Comparison of ENCODE assay signal across 29 cellular contexts in the genomic region with DNA sequence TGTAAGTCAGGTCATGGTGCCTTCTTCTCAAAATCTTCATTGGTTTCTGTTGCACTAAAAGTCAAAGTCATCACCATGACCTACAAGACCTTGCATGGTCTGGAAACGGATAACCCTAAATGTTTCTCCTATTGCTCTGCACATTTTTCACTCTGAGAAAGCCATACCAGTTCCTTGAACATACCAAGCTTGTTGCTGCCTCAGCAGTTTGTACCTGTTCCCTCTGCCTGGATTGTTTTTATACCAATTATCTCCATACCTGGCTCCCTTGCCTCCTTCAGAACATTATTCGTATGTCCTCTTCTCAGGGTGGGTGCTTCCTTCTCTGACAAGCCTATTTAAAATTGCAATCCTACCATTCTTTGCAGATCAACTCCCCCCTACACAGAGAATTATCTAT.
"Had no signal": no experiment of that assay in that cellular context is flagged by ENCODE, and none has a peak within 500 bp of the region (broad histone marks: within the 10 kb centered on the region; RNA-seq: fewer than 3 reads in every experiment).

No MANE protein-coding gene starts in this region.

- H3K4me1 ChIP-seq: pancreas, prostate gland, spleen, suprapubic skin, testis, tibial artery, transverse colon, upper lobe of right lung, uterus had no signal

- H3K27ac ChIP-seq: neutrophil, pancreas, prostate gland, skin epidermis, spleen, suprapubic skin, testis, tibial artery, transverse colon, upper lobe of right lung, uterus had no signal

- ATAC-seq: naive thymus-derived CD8-positive, alpha-beta T cell; natural killer cell treated with Interleukin-12 subunit alpha and Interleukin-12 subunit beta and Interleukin-15 and Interleukin-18, amount 100 ng/mL, for 72 hours; pancreas; right cardiac atrium; sciatic nerve; stimulated activated memory B cell treated with anti-CD40 and anti-IgM and Interleukin-4, amounts not matched to agents 10 μg/mL and 1 μg/mL and 100 μg/mL, for 72 hours; stimulated activated naive CD8-positive, alpha-beta T cell treated with anti-CD3 and anti-CD28 coated beads, Interleukin-15, amount 100 ng/mL, for 72 hours; stimulated activated naive CD8-positive, alpha-beta T cell treated with anti-CD3 and anti-CD28 coated beads, Interleukin-15, Interleukin-2, amounts not matched to agents 100 U/mL and 50 U/mL, for 24 hours; upper lobe of right lung had no signal

- H3K36me3 ChIP-seq: neutrophil, pancreas, prostate gland, spleen, suprapubic skin, tibial artery, transverse colon, upper lobe of right lung had no signal

- H3K27me3 Mint-ChIP-seq: naive thymus-derived CD8-positive, alpha-beta T cell; natural killer cell treated with Interleukin-12 subunit alpha and Interleukin-12 subunit beta and Interleukin-15 and Interleukin-18, amount 100 ng/mL, for 72 hours; stimulated activated memory B cell treated with anti-CD40 and anti-IgM and Interleukin-4, amounts not matched to agents 10 μg/mL and 1 μg/mL and 100 μg/mL, for 72 hours; stimulated activated naive CD8-positive, alpha-beta T cell treated with anti-CD3 and anti-CD28 coated beads, Interleukin-15, amount 100 ng/mL, for 72 hours; type B pancreatic cell had no signal

- FAIRE-seq: pancreas had no signal

- H3K4me1 Mint-ChIP-seq: naive thymus-derived CD8-positive, alpha-beta T cell; nephron progenitor cell; neural crest cell; stimulated activated memory B cell treated with anti-CD40 and anti-IgM and Interleukin-4, amounts not matched to agents 10 μg/mL and 1 μg/mL and 100 μg/mL, for 72 hours; stimulated activated naive CD8-positive, alpha-beta T cell treated with anti-CD3 and anti-CD28 coated beads, Interleukin-15, amount 100 ng/mL, for 72 hours had no signal

- H3K36me3 Mint-ChIP-seq: naive thymus-derived CD8-positive, alpha-beta T cell; natural killer cell treated with Interleukin-12 subunit alpha and Interleukin-12 subunit beta and Interleukin-15 and Interleukin-18, amount 100 ng/mL, for 72 hours; stimulated activated memory B cell treated with anti-CD40 and anti-IgM and Interleukin-4, amounts not matched to agents 10 μg/mL and 1 μg/mL and 100 μg/mL, for 72 hours; type B pancreatic cell had no signal

- H3K4me3 Mint-ChIP-seq: naive thymus-derived CD8-positive, alpha-beta T cell; natural killer cell treated with Interleukin-12 subunit alpha and Interleukin-12 subunit beta and Interleukin-15 and Interleukin-18, amount 100 ng/mL, for 72 hours; nephron progenitor cell; neural crest cell; stimulated activated memory B cell treated with anti-CD40 and anti-IgM and Interleukin-4, amounts not matched to agents 10 μg/mL and 1 μg/mL and 100 μg/mL, for 72 hours; stimulated activated naive CD8-positive, alpha-beta T cell treated with anti-CD3 and anti-CD28 coated beads, Interleukin-15, amount 100 ng/mL, for 72 hours; type B pancreatic cell had no signal

- H3K4me2 ChIP-seq: smooth muscle cell had no signal

- H3K9me3 ChIP-seq: neutrophil, pancreas, prostate gland, suprapubic skin, testis, tibial artery, transverse colon, upper lobe of right lung, uterus had no signal

- H3K27ac Mint-ChIP-seq: naive thymus-derived CD8-positive, alpha-beta T cell; natural killer cell treated with Interleukin-12 subunit alpha and Interleukin-12 subunit beta and Interleukin-15 and Interleukin-18, amount 100 ng/mL, for 72 hours; nephron progenitor cell; stimulated activated memory B cell treated with anti-CD40 and anti-IgM and Interleukin-4, amounts not matched to agents 10 μg/mL and 1 μg/mL and 100 μg/mL, for 72 hours; stimulated activated naive CD8-positive, alpha-beta T cell treated with anti-CD3 and anti-CD28 coated beads, Interleukin-15, amount 100 ng/mL, for 72 hours; type B pancreatic cell had no signal

- H3K27me3 ChIP-seq: neutrophil, pancreas, spleen, suprapubic skin, testis, tibial artery, transverse colon, upper lobe of right lung, uterus had no signal

- H3K9me3 Mint-ChIP-seq: nephron progenitor cell, neural crest cell, type B pancreatic cell had no signal

- H3K4me3 ChIP-seq: pancreas, prostate gland, skin epidermis, smooth muscle cell, spleen, suprapubic skin, testis, tibial artery, transverse colon, upper lobe of right lung, uterus had no signal

- DNase-seq: naive thymus-derived CD8-positive, alpha-beta T cell; nephron progenitor cell; pancreas; right cardiac atrium; spleen; stimulated activated CD4-positive, alpha-beta T cell treated with anti-CD3 and anti-CD28 coated beads, Interleukin-12 subunit alpha, Interleukin-12 subunit beta, amount 100 ng/mL, for 4 hours; stimulated activated CD4-positive, alpha-beta T cell treated with anti-CD3 and anti-CD28 coated beads, Interleukin-1b, Interleukin-23, amount 100 ng/mL, for 48 hours; stimulated activated CD4-positive, alpha-beta T cell treated with anti-CD3 and anti-CD28 coated beads, Interleukin-4, amount 100 ng/mL, for 1 hour; stimulated activated CD4-positive, alpha-beta T cell treated with anti-CD3 and anti-CD28 coated beads, Interleukin-4, amount 100 ng/mL, for 4 hours; stimulated activated CD8-positive, alpha-beta memory T cell treated with anti-CD3 and anti-CD28 coated beads, Interleukin-4, amount 100 ng/mL, for 48 hours; stimulated activated naive CD4-positive, alpha-beta T cell; stimulated activated naive CD8-positive, alpha-beta T cell treated with anti-CD3 and anti-CD28 coated beads, Interleukin-15, amount 100 ng/mL, for 72 hours; stimulated activated naive CD8-positive, alpha-beta T cell treated with anti-CD3 and anti-CD28 coated beads, Interleukin-15, Interleukin-2, amounts not matched to agents 100 U/mL and 50 U/mL, for 24 hours; substantia nigra; testis; tibial artery; transverse colon; upper lobe of right lung; uterus had no signal
